ENCODE assay signal across 1 cellular context in genomic region chr17:28488154-28488883, GRCh38.
TF ChIP-seq lines count a peak whose summit lies in the region.

No MANE protein-coding gene starts in this region.

TF ChIP-seq in HepG2, 621 proteins besides CTCF, POLR2A, EP300 and RAD21 (continued from another document and continues in another):
- TF ChIP-seq, protein P1, sequence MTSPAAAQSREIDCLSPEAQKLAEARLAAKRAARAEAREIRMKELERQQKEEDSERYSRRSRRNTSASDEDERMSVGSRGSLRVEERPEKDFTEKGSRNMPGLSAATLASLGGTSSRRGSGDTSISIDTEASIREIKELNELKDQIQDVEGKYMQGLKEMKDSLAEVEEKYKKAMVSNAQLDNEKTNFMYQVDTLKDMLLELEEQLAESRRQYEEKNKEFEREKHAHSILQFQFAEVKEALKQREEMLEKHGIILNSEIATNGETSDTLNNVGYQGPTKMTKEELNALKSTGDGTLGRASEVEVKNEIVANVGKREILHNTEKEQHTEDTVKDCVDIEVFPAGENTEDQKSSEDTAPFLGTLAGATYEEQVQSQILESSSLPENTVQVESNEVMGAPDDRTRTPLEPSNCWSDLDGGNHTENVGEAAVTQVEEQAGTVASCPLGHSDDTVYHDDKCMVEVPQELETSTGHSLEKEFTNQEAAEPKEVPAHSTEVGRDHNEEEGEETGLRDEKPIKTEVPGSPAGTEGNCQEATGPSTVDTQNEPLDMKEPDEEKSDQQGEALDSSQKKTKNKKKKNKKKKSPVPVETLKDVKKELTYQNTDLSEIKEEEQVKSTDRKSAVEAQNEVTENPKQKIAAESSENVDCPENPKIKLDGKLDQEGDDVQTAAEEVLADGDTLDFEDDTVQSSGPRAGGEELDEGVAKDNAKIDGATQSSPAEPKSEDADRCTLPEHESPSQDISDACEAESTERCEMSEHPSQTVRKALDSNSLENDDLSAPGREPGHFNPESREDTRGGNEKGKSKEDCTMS (CRISPR knock-in tag; conservative IDR thresholded peaks at IDR 0.05), result no peak
- TF ChIP-seq DBP (CRISPR knock-in tag; IDR thresholded peaks at IDR 0.05; ENCODE audit: not compliant biosample characterization), result no peak
- no peak for TF ChIP-seq CENPX (CRISPR knock-in tag; IDR thresholded peaks at IDR 0.05)
- no peak for TF ChIP-seq ZNF451 (CRISPR knock-in tag; IDR thresholded peaks at IDR 0.05)
- TF ChIP-seq, protein P2, sequence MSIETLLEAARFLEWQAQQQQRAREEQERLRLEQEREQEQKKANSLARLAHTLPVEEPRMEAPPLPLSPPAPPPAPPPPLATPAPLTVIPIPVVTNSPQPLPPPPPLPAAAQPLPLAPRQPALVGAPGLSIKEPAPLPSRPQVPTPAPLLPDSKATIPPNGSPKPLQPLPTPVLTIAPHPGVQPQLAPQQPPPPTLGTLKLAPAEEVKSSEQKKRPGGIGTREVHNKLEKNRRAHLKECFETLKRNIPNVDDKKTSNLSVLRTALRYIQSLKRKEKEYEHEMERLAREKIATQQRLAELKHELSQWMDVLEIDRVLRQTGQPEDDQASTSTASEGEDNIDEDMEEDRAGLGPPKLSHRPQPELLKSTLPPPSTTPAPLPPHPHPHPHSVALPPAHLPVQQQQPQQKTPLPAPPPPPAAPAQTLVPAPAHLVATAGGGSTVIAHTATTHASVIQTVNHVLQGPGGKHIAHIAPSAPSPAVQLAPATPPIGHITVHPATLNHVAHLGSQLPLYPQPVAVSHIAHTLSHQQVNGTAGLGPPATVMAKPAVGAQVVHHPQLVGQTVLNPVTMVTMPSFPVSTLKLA (IDR thresholded peaks at IDR 0.05), result no peak
- TF ChIP-seq ISL2 (CRISPR knock-in tag; IDR thresholded peaks at IDR 0.05), result no peak
- TF ChIP-seq ZNF460 (CRISPR knock-in tag; IDR thresholded peaks at IDR 0.05; ENCODE audit: borderline replicate concordance), result no peak
- no peak for TF ChIP-seq CHCHD3 (CRISPR knock-in tag; IDR thresholded peaks at IDR 0.05)
- TF ChIP-seq ZNF383 (CRISPR knock-in tag; IDR thresholded peaks at IDR 0.05; ENCODE audit: borderline replicate concordance), result no peak
- 0 out of 2 replicates have a peak, but pooled peaks have one; percentile 43 for TF ChIP-seq SALL1 (CRISPR knock-in tag; IDR thresholded peaks at IDR 0.05)
- no peak for TF ChIP-seq ZNF253 (CRISPR knock-in tag; IDR thresholded peaks at IDR 0.05; ENCODE audit: borderline replicate concordance)
- TF ChIP-seq MTF1 (CRISPR knock-in tag; IDR thresholded peaks at IDR 0.05), result no peak
- TF ChIP-seq, protein P3, sequence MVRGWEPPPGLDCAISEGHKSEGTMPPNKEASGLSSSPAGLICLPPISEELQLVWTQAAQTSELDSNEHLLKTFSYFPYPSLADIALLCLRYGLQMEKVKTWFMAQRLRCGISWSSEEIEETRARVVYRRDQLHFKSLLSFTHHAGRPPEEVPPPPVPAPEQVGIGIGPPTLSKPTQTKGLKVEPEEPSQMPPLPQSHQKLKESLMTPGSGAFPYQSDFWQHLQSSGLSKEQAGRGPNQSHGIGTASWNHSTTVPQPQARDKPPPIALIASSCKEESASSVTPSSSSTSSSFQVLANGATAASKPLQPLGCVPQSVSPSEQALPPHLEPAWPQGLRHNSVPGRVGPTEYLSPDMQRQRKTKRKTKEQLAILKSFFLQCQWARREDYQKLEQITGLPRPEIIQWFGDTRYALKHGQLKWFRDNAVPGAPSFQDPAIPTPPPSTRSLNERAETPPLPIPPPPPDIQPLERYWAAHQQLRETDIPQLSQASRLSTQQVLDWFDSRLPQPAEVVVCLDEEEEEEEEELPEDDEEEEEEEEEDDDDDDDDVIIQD (CRISPR knock-in tag; IDR thresholded peaks at IDR 0.05; ENCODE audit: low read depth), result no peak
- no peak for TF ChIP-seq SP1 (IDR thresholded peaks at IDR 0.05)
- TF ChIP-seq SP1 (CRISPR knock-in tag; IDR thresholded peaks at IDR 0.05), result no peak
- no peak for TF ChIP-seq MAFG (CRISPR knock-in tag; IDR thresholded peaks at IDR 0.05)
- TF ChIP-seq ZNF597 (CRISPR knock-in tag; IDR thresholded peaks at IDR 0.05), result no peak
- TF ChIP-seq SNAPC4 (CRISPR knock-in tag; IDR thresholded peaks at IDR 0.05), result no peak
- TF ChIP-seq, protein P4, sequence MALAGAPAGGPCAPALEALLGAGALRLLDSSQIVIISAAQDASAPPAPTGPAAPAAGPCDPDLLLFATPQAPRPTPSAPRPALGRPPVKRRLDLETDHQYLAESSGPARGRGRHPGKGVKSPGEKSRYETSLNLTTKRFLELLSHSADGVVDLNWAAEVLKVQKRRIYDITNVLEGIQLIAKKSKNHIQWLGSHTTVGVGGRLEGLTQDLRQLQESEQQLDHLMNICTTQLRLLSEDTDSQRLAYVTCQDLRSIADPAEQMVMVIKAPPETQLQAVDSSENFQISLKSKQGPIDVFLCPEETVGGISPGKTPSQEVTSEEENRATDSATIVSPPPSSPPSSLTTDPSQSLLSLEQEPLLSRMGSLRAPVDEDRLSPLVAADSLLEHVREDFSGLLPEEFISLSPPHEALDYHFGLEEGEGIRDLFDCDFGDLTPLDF (CRISPR knock-in tag; IDR thresholded peaks at IDR 0.05), result no peak
- no peak for TF ChIP-seq SMYD3 (CRISPR knock-in tag; IDR thresholded peaks at IDR 0.05)
- no peak for TF ChIP-seq NFE2L1 (CRISPR knock-in tag; IDR thresholded peaks at IDR 0.05; ENCODE audit: borderline replicate concordance)
- TF ChIP-seq, protein P5, sequence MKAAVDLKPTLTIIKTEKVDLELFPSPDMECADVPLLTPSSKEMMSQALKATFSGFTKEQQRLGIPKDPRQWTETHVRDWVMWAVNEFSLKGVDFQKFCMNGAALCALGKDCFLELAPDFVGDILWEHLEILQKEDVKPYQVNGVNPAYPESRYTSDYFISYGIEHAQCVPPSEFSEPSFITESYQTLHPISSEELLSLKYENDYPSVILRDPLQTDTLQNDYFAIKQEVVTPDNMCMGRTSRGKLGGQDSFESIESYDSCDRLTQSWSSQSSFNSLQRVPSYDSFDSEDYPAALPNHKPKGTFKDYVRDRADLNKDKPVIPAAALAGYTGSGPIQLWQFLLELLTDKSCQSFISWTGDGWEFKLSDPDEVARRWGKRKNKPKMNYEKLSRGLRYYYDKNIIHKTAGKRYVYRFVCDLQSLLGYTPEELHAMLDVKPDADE (CRISPR knock-in tag; IDR thresholded peaks at IDR 0.05), result no peak
- TF ChIP-seq FOXO4 (CRISPR knock-in tag; conservative IDR thresholded peaks at IDR 0.05), result 0 out of 2 replicates have a peak, but pooled peaks have one; percentile 43
- no peak for TF ChIP-seq AKNA (CRISPR knock-in tag; IDR thresholded peaks at IDR 0.05; ENCODE audit: borderline replicate concordance)
- TF ChIP-seq GLI4 (CRISPR knock-in tag; IDR thresholded peaks at IDR 0.05; ENCODE audit: borderline replicate concordance), result no peak
- no peak for TF ChIP-seq ZBTB26 (CRISPR knock-in tag; IDR thresholded peaks at IDR 0.05; ENCODE audit: borderline replicate concordance)
- TF ChIP-seq ZNF746 (CRISPR knock-in tag; IDR thresholded peaks at IDR 0.05), result 0 out of 2 replicates have a peak, but pooled peaks have one; percentile 34
- TF ChIP-seq THYN1 (CRISPR knock-in tag; IDR thresholded peaks at IDR 0.05; ENCODE audit: borderline replicate concordance, low read depth), result no peak
- no peak for TF ChIP-seq POGZ (CRISPR knock-in tag; IDR thresholded peaks at IDR 0.05)
- no peak for TF ChIP-seq NPAS2 (CRISPR knock-in tag; IDR thresholded peaks at IDR 0.05; ENCODE audit: borderline replicate concordance)
